Comparison of ENCODE assay signal across 12 cellular contexts in genomic region chr5:78779771-78780616, GRCh38.
DNase-seq lines count a peak whose midpoint lies in the region; ATAC-seq and TF ChIP-seq lines count a peak whose summit lies in the region.
"Had no signal": no experiment of that assay in that cellular context is flagged by ENCODE, and none has a peak within 500 bp of the region (broad histone marks: within the 10 kb centered on the region; RNA-seq: fewer than 3 reads in every experiment).

No MANE protein-coding gene starts in this region.

- no peaks in the 10 kb centered on the region for H3K4me1 ChIP-seq in H9 (ENCODE audit: insufficient read depth, low read length)
- H3K4me1 ChIP-seq in PC-9 (replicated peaks; ENCODE audit: insufficient read depth), result peaks cover 19% of the 10 kb centered on the region
- no peaks in the 10 kb centered on the region for H3K4me1 ChIP-seq in suprapubic skin

- no peak overlapping the region for H3K4me3 ChIP-seq in PC-9
- H3K4me3 ChIP-seq in fibroblast of mammary gland (ENCODE audit: control insufficient read depth, low read depth, low read length), result no peak overlapping the region
- no peak overlapping the region for H3K4me3 ChIP-seq in suprapubic skin

- no peak overlapping the region for H4K8ac ChIP-seq in H9 (replicated peaks; ENCODE audit: insufficient read length, low read depth, low read length)

- no peaks in the 10 kb centered on the region for H3K9me3 Mint-ChIP-seq in H9
- no peaks in the 10 kb centered on the region for H3K9me3 Mint-ChIP-seq in activated naive CD4-positive, alpha-beta T cell treated with anti-CD3 and anti-CD28 coated beads for 36 hours
- H3K9me3 Mint-ChIP-seq in stimulated activated naive CD8-positive, alpha-beta T cell treated with anti-CD3 and anti-CD28 coated beads, Interleukin-15, amount 100 ng/mL, for 72 hours, result no peaks in the 10 kb centered on the region
- H3K9me3 Mint-ChIP-seq: activated T-cell treated with anti-CD3 and anti-CD28 coated beads, Interleukin-2, amount 50 U/mL, for 72 hours had no signal

- no peak overlapping the region for H3K9ac ChIP-seq in H9 (ENCODE audit: extremely low read depth, insufficient read length, low read length)

- H3K9me3 ChIP-seq in H9 (ENCODE audit: control insufficient read depth, low read depth, low read length), result no peaks in the 10 kb centered on the region
- H3K9me3 ChIP-seq in PC-9 (ENCODE audit: insufficient read depth, low read depth), result no peaks in the 10 kb centered on the region; the same call in 1 of the 2 replicates
- no peaks in the 10 kb centered on the region for H3K9me3 ChIP-seq in suprapubic skin

- H2BK15ac ChIP-seq in H9 (ENCODE audit: low read depth, low read length), result no peak overlapping the region

- H2BK12ac ChIP-seq in H9 (ENCODE audit: insufficient read length, low read depth, low read length), result no peak overlapping the region

- H3K4ac ChIP-seq in H9 (ENCODE audit: low read depth, low read length), result no peak overlapping the region

- no peak overlapping the region for H3T11ph ChIP-seq in H9 (ENCODE audit: low read length)

- no peak overlapping the region for H3K4me3 Mint-ChIP-seq in H9
- H3K4me3 Mint-ChIP-seq in activated naive CD4-positive, alpha-beta T cell treated with anti-CD3 and anti-CD28 coated beads for 36 hours, result no peak overlapping the region
- no peak overlapping the region for H3K4me3 Mint-ChIP-seq in stimulated activated naive CD8-positive, alpha-beta T cell treated with anti-CD3 and anti-CD28 coated beads, Interleukin-15, amount 100 ng/mL, for 72 hours
- H3K4me3 Mint-ChIP-seq: activated T-cell treated with anti-CD3 and anti-CD28 coated beads, Interleukin-2, amount 50 U/mL, for 72 hours; naive B cell had no signal

- 0 out of 2 replicates have a peak, but pooled peaks cover 4% of the 10 kb centered on the region for H3K9me2 ChIP-seq in PC-9 (ENCODE audit: insufficient read depth)

- H3K18ac ChIP-seq in H9 (ENCODE audit: insufficient read length, low read depth, low read length), result no peak overlapping the region

- H3K27me3 Mint-ChIP-seq in H9 (ENCODE audit: low read depth), result no peaks in the 10 kb centered on the region
- no peaks in the 10 kb centered on the region for H3K27me3 Mint-ChIP-seq in activated naive CD4-positive, alpha-beta T cell treated with anti-CD3 and anti-CD28 coated beads for 36 hours (ENCODE audit: low read depth)
- no peaks in the 10 kb centered on the region for H3K27me3 Mint-ChIP-seq in stimulated activated naive CD8-positive, alpha-beta T cell treated with anti-CD3 and anti-CD28 coated beads, Interleukin-15, amount 100 ng/mL, for 72 hours
- H3K27me3 Mint-ChIP-seq: naive B cell had no signal

- CTCF ChIA-PET in PC-9 (lab: Charles Lee), result no interaction called here
- CTCF ChIA-PET in activated naive CD4-positive, alpha-beta T cell treated with anti-CD3 and anti-CD28 coated beads for 36 hours (lab: Charles Lee), result no interaction called here

- no peak overlapping the region for H2BK120ac ChIP-seq in H9 (ENCODE audit: low read depth, low read length, poor library complexity, severe bottlenecking)

- POLR2A ChIA-PET in PC-9 (lab: Charles Lee; ENCODE audit: unreplicated experiment), result interaction anchor here (0.6 kb wide), 1 partner anchor 79 kb away, joined by 5 read pairs; no protein-coding TSS in a partner anchor

- ATAC-seq in stimulated activated naive CD8-positive, alpha-beta T cell treated with anti-CD3 and anti-CD28 coated beads, Interleukin-15, amount 100 ng/mL, for 72 hours, result no peak
- no peak for ATAC-seq in GM19328 (IDR thresholded peaks at IDR 0.05; ENCODE audit: unreplicated experiment)
- ATAC-seq: activated T-cell treated with anti-CD3 and anti-CD28 coated beads, Interleukin-2, amount 50 U/mL, for 72 hours had no signal

- H2BK20ac ChIP-seq in H9 (ENCODE audit: low read depth, low read length, poor library complexity, severe bottlenecking), result no peak overlapping the region

- H3K4me2 ChIP-seq in H9 (ENCODE audit: insufficient read depth, insufficient read length, low read length) (no peak overlapping the region), PC-9 (peak overlapping the region; percentile 45; the same call in 1 of the 2 replicates)

- no peak overlapping the region for H4K5ac ChIP-seq in H9 (ENCODE audit: insufficient read length, low read depth, low read length)

- no CpG with 5 or more reads among the region's 12 CpGs for WGBS in H9 (ENCODE audit: extremely low coverage, insufficient read length, low lambda C conversion rate)
- WGBS in suprapubic skin, result 67% methylated on average over 12 of the region's 12 CpGs

- H3K23ac ChIP-seq in H9 (ENCODE audit: insufficient read length, low read depth, low read length), result no peak overlapping the region

- intact Hi-C loops in PC-9 (cut with micrococcal nuclease; ENCODE audit: unreplicated experiment), result no loop called here
- intact Hi-C loops in activated naive CD4-positive, alpha-beta T cell treated with anti-CD3 and anti-CD28 coated beads for 36 hours (cut with micrococcal nuclease), result no loop called here

- H3K27ac Mint-ChIP-seq in H9, result peak overlapping the region in 2 of 3 experiments; percentile 30 to 59; a peak in 2 of 7 replicates
- H3K27ac Mint-ChIP-seq in activated naive CD4-positive, alpha-beta T cell treated with anti-CD3 and anti-CD28 coated beads for 36 hours, result no peak overlapping the region
- peak overlapping the region in 1 of 2 donors; percentile 44 for H3K27ac Mint-ChIP-seq in stimulated activated naive CD8-positive, alpha-beta T cell treated with anti-CD3 and anti-CD28 coated beads, Interleukin-15, amount 100 ng/mL, for 72 hours
- H3K27ac Mint-ChIP-seq: activated T-cell treated with anti-CD3 and anti-CD28 coated beads, Interleukin-2, amount 50 U/mL, for 72 hours had no signal

- H2AK5ac ChIP-seq in H9 (ENCODE audit: insufficient read length, low read length), result no peak overlapping the region

- H3K23me2 ChIP-seq in H9 (ENCODE audit: insufficient read length, low read depth, low read length, poor library complexity, severe bottlenecking), result no peaks in the 10 kb centered on the region

- H2BK5ac ChIP-seq in H9 (ENCODE audit: insufficient read length, low read length), result no peak overlapping the region

- H2AFZ ChIP-seq in H9 (ENCODE audit: low read length), result no peak overlapping the region
- no peak overlapping the region for H2AFZ ChIP-seq in PC-9

- peaks cover 11% of the 10 kb centered on the region for H3F3A ChIP-seq in PC-9 (ENCODE audit: insufficient read depth, low read depth)

- TF ChIP-seq CTCF in H9 (conservative IDR thresholded peaks at IDR 0.05), result no peak
- TF ChIP-seq CTCF in PC-9 (conservative IDR thresholded peaks at IDR 0.05), result no peak
- TF ChIP-seq CTCF in fibroblast of mammary gland (conservative IDR thresholded peaks at IDR 0.05; ENCODE audit: control insufficient read depth, insufficient read depth, low read depth, low read length), result no peak
- TF ChIP-seq CTCF in suprapubic skin (IDR thresholded peaks at IDR 0.05), result no peak

- H3K14ac ChIP-seq in H9 (ENCODE audit: insufficient read depth, low read length), result no peak overlapping the region

- peaks cover 9 to 10% of the 10 kb centered on the region in 2 experiments for H3K4me1 Mint-ChIP-seq in H9
- no peaks in the 10 kb centered on the region for H3K4me1 Mint-ChIP-seq in activated naive CD4-positive, alpha-beta T cell treated with anti-CD3 and anti-CD28 coated beads for 36 hours (ENCODE audit: low read depth)
- peaks cover 5% of the 10 kb centered on the region for H3K4me1 Mint-ChIP-seq in stimulated activated naive CD8-positive, alpha-beta T cell treated with anti-CD3 and anti-CD28 coated beads, Interleukin-15, amount 100 ng/mL, for 72 hours

- no peak overlapping the region for H3K27ac ChIP-seq in H9 (ENCODE audit: insufficient read length, low read depth, low read length)
- H3K27ac ChIP-seq in PC-9, result peak overlapping the region; percentile 48
- no peak overlapping the region for H3K27ac ChIP-seq in suprapubic skin

- H4K20me1 ChIP-seq in H9 (ENCODE audit: control insufficient read depth, insufficient read depth, insufficient read length) (no peaks in the 10 kb centered on the region), PC-9 (ENCODE audit: insufficient read depth) (no peaks in the 10 kb centered on the region)

- H3K79me2 ChIP-seq in H9 (ENCODE audit: insufficient read depth, low read length) (no peaks in the 10 kb centered on the region), PC-9 (ENCODE audit: low read depth) (no peaks in the 10 kb centered on the region)

- H3K56ac ChIP-seq in H9 (ENCODE audit: insufficient read length, low read depth, low read length), result no peak overlapping the region

- no peaks in the 10 kb centered on the region for H3K79me1 ChIP-seq in H9 (ENCODE audit: insufficient read depth, low read depth, low read length, poor library complexity, severe bottlenecking)

- H4K91ac ChIP-seq in H9 (ENCODE audit: insufficient read length, low read depth, low read length), result no peak overlapping the region

- BruUV-seq in PC-9 (replicated peaks; lab: Mats Ljungman, UMichigan), result no TSS peak

- H3K36me3 Mint-ChIP-seq in H9 (ENCODE audit: insufficient read depth in 1 of 3, low read depth in 3 of 3), result no peaks in the 10 kb centered on the region
- H3K36me3 Mint-ChIP-seq in activated naive CD4-positive, alpha-beta T cell treated with anti-CD3 and anti-CD28 coated beads for 36 hours (ENCODE audit: low read depth), result peaks cover 15% of the 10 kb centered on the region

- TF ChIP-seq POLR2A in suprapubic skin (IDR thresholded peaks at IDR 0.05), result no peak

- no peaks in the 10 kb centered on the region for H3K36me3 ChIP-seq in PC-9 (ENCODE audit: low read depth)
- H3K36me3 ChIP-seq in suprapubic skin, result no peaks in the 10 kb centered on the region

- H3K27me3 ChIP-seq in H9 (ENCODE audit: insufficient read depth, low read length) (no peaks in the 10 kb centered on the region), PC-9 (ENCODE audit: insufficient read depth, low read depth) (no peaks in the 10 kb centered on the region), suprapubic skin (no peaks in the 10 kb centered on the region)

- no peak for TF ChIP-seq EP300 in suprapubic skin (IDR thresholded peaks at IDR 0.05)

- DNase-seq in H9 (no peak), PC-9 (peak; percentile 6 to 73), fibroblast of mammary gland (ENCODE audit: low read depth) (peak; percentile 96), renal cortical epithelial cell (ENCODE audit: low read depth) (peak; percentile 32), suprapubic skin (ENCODE audit: low spot score in 2 of 2) (no peak)
- DNase-seq in activated naive CD4-positive, alpha-beta T cell treated with anti-CD3 and anti-CD28 coated beads for 36 hours, result no peak
- DNase-seq in stimulated activated naive CD8-positive, alpha-beta T cell treated with anti-CD3 and anti-CD28 coated beads, Interleukin-15, amount 100 ng/mL, for 72 hours, result no peak
- DNase-seq: activated T-cell treated with anti-CD3 and anti-CD28 coated beads, Interleukin-2, amount 50 U/mL, for 72 hours; naive B cell; NCI-H1436 treated with DMSO at 0.1 percent for 48 hours; stimulated activated naive CD4-positive, alpha-beta T cell treated with Interleukin-2 at 50 U/mL for 16 hours had no signal

Comparison
In these comparisons a context has a peak if more than half of its experiments do, and no peak if none do; other contexts are left out.
1. DNase-seq: peak in PC-9 (2 of 2), fibroblast of mammary gland (single experiment) and renal cortical epithelial cell (single experiment); none in H9 (single experiment), suprapubic skin (0 of 2), activated naive CD4-positive, alpha-beta T cell treated with anti-CD3 and anti-CD28 coated beads for 36 hours (single experiment) and stimulated activated naive CD8-positive, alpha-beta T cell treated with anti-CD3 and anti-CD28 coated beads, Interleukin-15, amount 100 ng/mL, for 72 hours (0 of 2).